In genomic region chrX:109856974-109857373, GRCh38 we compare ENCODE assay signal across 7 cellular contexts.
DNase-seq lines count a peak whose midpoint lies in the region; ATAC-seq lines count a peak whose summit lies in the region.

No MANE protein-coding gene starts in this region.

- peak; percentile 56 for ATAC-seq in HG03354 (IDR thresholded peaks at IDR 0.05; ENCODE audit: poor library complexity, severe bottlenecking, unreplicated experiment)
- ATAC-seq in GM18907 (IDR thresholded peaks at IDR 0.05; ENCODE audit: unreplicated experiment), result no peak

- peak; percentile 2 for DNase-seq in DMS53 treated with DMSO at 0.1 percent for 48 hours (lab: John Stamatoyannopoulos, UW; ENCODE audit: unreplicated experiment)
- peak; percentile 44 for DNase-seq in astrocyte of the hippocampus (ENCODE audit: low read depth, low spot score)
- peak; percentile 39 for DNase-seq in medulla oblongata (ENCODE audit: extremely low spot score)
- no peak for DNase-seq in HuH-7.5 (ENCODE audit: low spot score)
- DNase-seq in activated naive CD4-positive, alpha-beta T cell treated with Interleukin-2 at 50 U/mL for 16 hours, result no peak

Comparison
In these comparisons a context has a peak if more than half of its experiments do, and no peak if none do; other contexts are left out.
1. DNase-seq: peak in DMS53 treated with DMSO at 0.1 percent for 48 hours (single experiment), astrocyte of the hippocampus (single experiment) and medulla oblongata (single experiment); none in HuH-7.5 (single experiment) and activated naive CD4-positive, alpha-beta T cell treated with Interleukin-2 at 50 U/mL for 16 hours (single experiment).